ENCODE assay signal across 24 cellular contexts in the genomic region with DNA sequence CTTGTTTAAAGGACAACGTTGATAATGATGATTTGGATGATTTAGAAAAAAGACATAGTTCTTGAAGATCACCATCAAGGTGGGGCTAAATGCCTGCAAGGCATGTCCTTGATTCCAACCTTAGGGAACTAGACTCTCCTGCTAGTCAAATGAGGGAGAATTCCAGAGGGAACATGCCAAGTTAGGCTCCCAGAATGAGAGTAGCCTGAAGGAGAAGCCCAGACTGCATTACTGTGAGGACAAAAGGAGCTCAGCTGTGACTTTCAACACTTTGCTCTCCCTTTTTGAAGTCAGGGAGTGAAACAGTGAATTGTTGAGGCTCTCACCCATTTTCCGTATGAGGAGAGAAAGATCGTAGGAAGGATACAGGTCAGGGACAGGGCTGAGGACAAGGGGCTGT.
"Had no signal": no experiment of that assay in that cellular context is flagged by ENCODE, and none has a peak within 500 bp of the region (broad histone marks: within the 10 kb centered on the region; RNA-seq: fewer than 3 reads in every experiment).

No MANE protein-coding gene starts in this region.

- H3K4me1 Mint-ChIP-seq: activated naive CD4-positive, alpha-beta T cell treated with anti-CD3 and anti-CD28 coated beads, Interleukin-2, amount 50 U/mL, for 24 hours had no signal

- H3K4me3 Mint-ChIP-seq: activated CD8-positive, alpha-beta T cell treated with anti-CD3 and anti-CD28 coated beads for 36 hours; activated naive CD4-positive, alpha-beta T cell treated with anti-CD3 and anti-CD28 coated beads, Interleukin-2, amount 50 U/mL, for 24 hours; activated T-cell treated with anti-CD3 and anti-CD28 coated beads, Interleukin-2, amount 50 U/mL, for 72 hours had no signal

- H3K27me3 ChIP-seq: breast epithelium, Peyer's patch, SJCRH30 had no signal

- H3K4me1 ChIP-seq: breast epithelium, Peyer's patch, SJCRH30 had no signal

- H3K4me3 ChIP-seq: breast epithelium, Peyer's patch, SJCRH30 had no signal

- H3K36me3 Mint-ChIP-seq: activated naive CD4-positive, alpha-beta T cell treated with anti-CD3 and anti-CD28 coated beads, Interleukin-2, amount 50 U/mL, for 24 hours had no signal

- H3K4me2 ChIP-seq: SK-N-SH had no signal

- H3K36me3 ChIP-seq: breast epithelium, Peyer's patch, SJCRH30, WERI-Rb-1 had no signal

- H3K9me3 Mint-ChIP-seq: activated CD8-positive, alpha-beta T cell treated with anti-CD3 and anti-CD28 coated beads for 36 hours; activated naive CD4-positive, alpha-beta T cell treated with anti-CD3 and anti-CD28 coated beads, Interleukin-2, amount 50 U/mL, for 24 hours; activated T-cell treated with anti-CD3 and anti-CD28 coated beads, Interleukin-2, amount 50 U/mL, for 72 hours had no signal

- H3K9ac ChIP-seq: SK-N-SH had no signal

- H3K27ac Mint-ChIP-seq: activated CD8-positive, alpha-beta T cell treated with anti-CD3 and anti-CD28 coated beads for 36 hours; activated naive CD4-positive, alpha-beta T cell treated with anti-CD3 and anti-CD28 coated beads, Interleukin-2, amount 50 U/mL, for 24 hours; activated T-cell treated with anti-CD3 and anti-CD28 coated beads, Interleukin-2, amount 50 U/mL, for 72 hours; activated T-helper 2 cell treated with anti-CD3 and anti-CD28 coated beads, Interferon-gamma antibody, Interleukin-2, Interleukin-4, amounts not matched to agents 10 μg/mL and 5 μg/mL and 100 μg/mL, durations not matched to agents 14 hours and 24 hours and 36 hours had no signal

- H3K27ac ChIP-seq: breast epithelium, Peyer's patch, RWPE1, SJCRH30, WERI-Rb-1 had no signal

- H3K27me3 Mint-ChIP-seq: activated CD8-positive, alpha-beta T cell treated with anti-CD3 and anti-CD28 coated beads for 36 hours; activated naive CD4-positive, alpha-beta T cell treated with anti-CD3 and anti-CD28 coated beads, Interleukin-2, amount 50 U/mL, for 24 hours had no signal

- DNase-seq: activated CD4-positive, alpha-beta T cell treated with anti-CD3 and anti-CD28 coated beads for 4 hours; activated CD8-positive, alpha-beta memory T cell treated with anti-CD3 and anti-CD28 coated beads, Interleukin-2, amount 50 U/mL, for 4 hours; activated CD8-positive, alpha-beta T cell treated with anti-CD3 and anti-CD28 coated beads for 36 hours; activated gamma-delta T cell treated with Interleukin-2 at 50 U/mL for 16 hours; activated T-cell treated with anti-CD3 and anti-CD28 coated beads, Interleukin-2, amount 50 U/mL, for 72 hours; aorta; caudate nucleus; Kasumi-1; KBM-7; NCI-H1048; NCI-H146; NCI-H1930; NCI-H510A treated with DMSO at 0.1 percent for 48 hours; NCI-H69; Peyer's patch; Right ventricle myocardium superior; SJCRH30; SK-N-SH; T-helper 1 cell; WERI-Rb-1 had no signal

- H3K9me3 ChIP-seq: breast epithelium, Peyer's patch, SJCRH30, SK-N-SH had no signal
